In genomic region chr6:44002071-44002590, GRCh38 we compare ENCODE assay signal across 1 cellular context.
TF ChIP-seq lines count a peak whose summit lies in the region.

No MANE protein-coding gene starts in this region.

TF ChIP-seq in WTC11, 78 proteins besides CTCF, POLR2A, EP300 and RAD21 (continued from another document):
- no peak for TF ChIP-seq ZNF425 (CRISPR knock-in tag; conservative IDR thresholded peaks at IDR 0.05)
- TF ChIP-seq IRF1 (CRISPR knock-in tag; IDR thresholded peaks at IDR 0.05) = no peak
- peak; percentile 67; the same call in 1 of the 2 replicates for TF ChIP-seq FOXK1 (CRISPR knock-in tag; IDR thresholded peaks at IDR 0.05)
